In the genomic region with DNA sequence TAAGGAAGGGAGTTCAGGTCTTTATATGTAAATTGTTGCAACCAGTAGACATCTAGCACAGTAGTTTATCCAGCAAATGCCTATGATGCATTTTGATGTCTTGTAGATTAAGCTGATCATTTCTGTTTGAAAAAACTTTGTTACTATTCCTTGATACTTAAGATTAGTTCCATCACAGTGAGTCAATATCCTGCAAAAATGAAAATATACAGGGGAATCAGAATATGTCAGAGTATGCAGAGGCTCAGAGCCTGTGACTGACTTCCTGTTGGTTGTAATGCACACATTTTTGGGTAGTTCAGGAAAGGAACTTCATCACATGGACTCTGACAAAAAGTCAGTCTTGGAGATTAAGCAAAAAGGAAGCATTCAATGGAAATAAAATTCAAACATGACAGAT, we compare ENCODE assay signal across 20 cellular contexts.
"Had no signal": no experiment of that assay in that cellular context is flagged by ENCODE, and none has a peak within 500 bp of the region (broad histone marks: within the 10 kb centered on the region; RNA-seq: fewer than 3 reads in every experiment).

No MANE protein-coding gene starts in this region.

- DNase-seq: colonic mucosa; cortex of kidney; effector CD8-positive, alpha-beta T cell; effector memory CD8-positive, alpha-beta T cell; endodermal cell; erythroblast; esophagus squamous epithelium; foreskin keratinocyte; heart left ventricle; hypothalamus; immature natural killer cell; left cardiac atrium; left lung; left ventricle myocardium superior; lower lobe of right lung; mesenchymal stem cell; mucosa of descending colon; naive B cell had no signal

- H3K4me3 ChIP-seq: colonic mucosa, esophagus squamous epithelium, gastroesophageal sphincter, heart left ventricle, hepatocyte, left lung, lower lobe of right lung, mucosa of descending colon had no signal
